34 cellular contexts compared by ENCODE assay signal in genomic region chr1:25134307-25134706, GRCh38.
A peak's percentile ranks its signal among the peaks of the same experiment; 100 is the strongest.
DNase-seq lines count a peak whose midpoint lies in the region; ATAC-seq, FAIRE-seq and TF ChIP-seq lines count a peak whose summit lies in the region.
"Had no signal": no experiment of that assay in that cellular context is flagged by ENCODE, and none has a peak within 500 bp of the region (broad histone marks: within the 10 kb centered on the region; RNA-seq: fewer than 3 reads in every experiment).

No MANE protein-coding gene starts in this region.

- H3K79me2 ChIP-seq in HepG2 (ENCODE audit: insufficient read depth, low read length) = no peaks in the 10 kb centered on the region
- no peaks in the 10 kb centered on the region for H3K79me2 ChIP-seq in K562 (ENCODE audit: control insufficient read depth, insufficient read depth, low read length)

- H3K4me1 ChIP-seq in HepG2 (ENCODE audit: insufficient read depth, low read length) = peaks cover 14% of the 10 kb centered on the region; the same call in 1 of the 2 replicates
- H3K4me1 ChIP-seq in right lobe of liver = no peaks in the 10 kb centered on the region
- no peaks in the 10 kb centered on the region for H3K4me1 ChIP-seq in K562 (replicated peaks in 1 of 2; ENCODE audit: control insufficient read depth in 2 of 2, insufficient read depth in 2 of 2, low read length in 2 of 2)
- H3K4me1 ChIP-seq: A549, Caco-2 had no signal

- DNase-seq in activated CD8-positive, alpha-beta memory T cell treated with anti-CD3 and anti-CD28 coated beads, Interleukin-2, amount 10 ng/mL, durations not matched to agents 7 days and 5 days = peak; percentile 9
- no peak for DNase-seq in activated CD8-positive, alpha-beta memory T cell treated with anti-CD3 and anti-CD28 coated beads, Interleukin-2, amount 50 U/mL, for 4 hours
- DNase-seq in HepG2 (ENCODE audit: low spot score) = no peak
- DNase-seq in right lobe of liver = no peak
- no peak for DNase-seq in K562 (ENCODE audit: extremely low read depth in 1 of 4, low spot score in 3 of 4)
- DNase-seq in HK-2 (ENCODE audit: unreplicated experiment) = no peak
- DNase-seq: 8988T; ACHN; AML-193; Caco-2; Calu3; CD4-positive, alpha-beta memory T cell; CD4-positive, alpha-beta T cell; CD4-positive, CD25-positive, alpha-beta regulatory T cell; CD8-positive, alpha-beta memory T cell; COR-L47; DMS 273 treated with DMSO at 0.1 percent for 48 hours; DMS153; DMS53; DMS79; DMS79 treated with DMSO at 0.1 percent for 48 hours; DND-41; EL had no signal

- TF ChIP-seq POLR2A in HepG2 (IDR thresholded peaks at IDR 0.05; ENCODE audit: insufficient read depth in 1 of 2, low read depth in 2 of 2, low read length in 2 of 2) (no peak), right lobe of liver (IDR thresholded peaks at IDR 0.05) (no peak), K562 (conservative IDR thresholded peaks at IDR 0.05) (no peak)

- POLR2A ChIA-PET in HepG2 (lab: Yijun Ruan, JAX) (no interaction called here), K562 (lab: Yijun Ruan, JAX) (no interaction called here)

- H2AFZ ChIP-seq in HepG2 (ENCODE audit: low read length) (no peak overlapping the region), K562 (ENCODE audit: low read depth, low read length) (no peak overlapping the region)

- no peak overlapping the region for H3K27ac ChIP-seq in HepG2 (ENCODE audit: extremely low read length, insufficient read depth, low read length)
- H3K27ac ChIP-seq in right lobe of liver = no peak overlapping the region
- H3K27ac ChIP-seq in K562 (ENCODE audit: extremely low read depth, low read depth, low read length) = no peak overlapping the region
- H3K27ac ChIP-seq: 22Rv1; A549; BLaER1; BLaER1 treated with 17β-estradiol and CSF1 and Interleukin-3, amounts not matched to agents 10 nM and 100 nM; C4-2B had no signal

- H3K4me2 ChIP-seq in HepG2 (ENCODE audit: low read depth, low read length) = no peak overlapping the region
- no peak overlapping the region for H3K4me2 ChIP-seq in K562 (ENCODE audit: insufficient read depth, low read length)
- H3K4me2 ChIP-seq: A549, BLaER1 had no signal

- no peak for TF ChIP-seq CTCF in HepG2 (CRISPR knock-in tag; IDR thresholded peaks at IDR 0.05)
- TF ChIP-seq CTCF in right lobe of liver (IDR thresholded peaks at IDR 0.05) = no peak
- TF ChIP-seq CTCF in K562 (IDR thresholded peaks at IDR 0.05 in 2 of 3, conservative IDR thresholded peaks at IDR 0.05 in 1 of 3; ENCODE audit: insufficient read depth in 2 of 3, low read depth in 1 of 3, low read length in 3 of 3) = no peak

- BruUV-seq in HepG2 (replicated peaks; lab: Mats Ljungman, UMichigan) (no TSS peak), K562 (replicated peaks; lab: Mats Ljungman, UMichigan) (no TSS peak)

- no peaks in the 10 kb centered on the region for H3K36me3 Mint-ChIP-seq in activated CD8-positive, alpha-beta memory T cell treated with anti-CD3 and anti-CD28 coated beads, Interleukin-2, amount 10 ng/mL, durations not matched to agents 7 days and 5 days
- H3K36me3 Mint-ChIP-seq: CD14-positive monocyte; CD4-positive, alpha-beta memory T cell; CD8-positive, alpha-beta T cell had no signal

- WGBS in HepG2 (ENCODE audit: low lambda C conversion rate) = 72% methylated on average over 4 of the region's 4 CpGs
- WGBS in right lobe of liver (ENCODE audit: insufficient coverage, low coverage, low lambda C conversion rate, missing lambda C conversion rate) = 75% methylated on average over 4 of the region's 4 CpGs
- 23% methylated on average over 4 of the region's 4 CpGs for WGBS in K562 (ENCODE audit: insufficient coverage, low coverage, missing lambda C conversion rate)

- H3K9ac ChIP-seq in HepG2 (ENCODE audit: insufficient read depth, low read depth, low read length) (no peak overlapping the region), K562 (ENCODE audit: insufficient read depth in 1 of 2, low read depth in 2 of 2, low read length in 2 of 2) (no peak overlapping the region)
- H3K9ac ChIP-seq: BLaER1; BLaER1 treated with 17β-estradiol and CSF1 and Interleukin-3, amounts not matched to agents 10 nM and 100 nM had no signal

- H3K9me3 Mint-ChIP-seq in activated CD8-positive, alpha-beta memory T cell treated with anti-CD3 and anti-CD28 coated beads, Interleukin-2, amount 10 ng/mL, durations not matched to agents 7 days and 5 days (ENCODE audit: low read depth) = no peaks in the 10 kb centered on the region
- H3K9me3 Mint-ChIP-seq: CD4-positive, alpha-beta memory T cell; CD4-positive, alpha-beta T cell; CD8-positive, alpha-beta memory T cell; CD8-positive, alpha-beta T cell had no signal

- H3K36me3 ChIP-seq in HepG2 (replicated peaks in 1 of 2; ENCODE audit: control insufficient read depth in 1 of 2, insufficient read depth in 2 of 2, low read length in 2 of 2) (no peaks in the 10 kb centered on the region; a peak in 1 of 5 replicates), right lobe of liver (no peaks in the 10 kb centered on the region), K562 (ENCODE audit: control insufficient read depth, insufficient read depth, low read length) (no peaks in the 10 kb centered on the region)
- H3K36me3 ChIP-seq: BE2C; BLaER1; BLaER1 treated with 17β-estradiol and CSF1 and Interleukin-3, amounts not matched to agents 10 nM and 100 nM had no signal

- H3K4me3 Mint-ChIP-seq in activated CD8-positive, alpha-beta memory T cell treated with anti-CD3 and anti-CD28 coated beads, Interleukin-2, amount 10 ng/mL, durations not matched to agents 7 days and 5 days = no peak overlapping the region
- H3K4me3 Mint-ChIP-seq: B cell; CD14-positive monocyte; CD4-positive, alpha-beta memory T cell; CD4-positive, alpha-beta T cell; CD4-positive, CD25-positive, alpha-beta regulatory T cell; CD8-positive, alpha-beta memory T cell; CD8-positive, alpha-beta T cell had no signal

- CTCF ChIA-PET in activated CD8-positive, alpha-beta memory T cell treated with anti-CD3 and anti-CD28 coated beads, Interleukin-2, amount 10 ng/mL, durations not matched to agents 7 days and 5 days (lab: Charles Lee) = interaction anchor here (1.1 kb wide), 1 partner anchor 97 kb away, joined by 3 read pairs; no protein-coding TSS in a partner anchor
- CTCF ChIA-PET in HepG2 (lab: Yijun Ruan, JAX; ENCODE audit: low intra/inter-chr PET ratio, low total read pairs) (no interaction called here), K562 (lab: Yijun Ruan, JAX; ENCODE audit: low intra/inter-chr PET ratio) (no interaction called here)

- TF ChIP-seq RAD21 in HepG2 (CRISPR knock-in tag; IDR thresholded peaks at IDR 0.05) (no peak), K562 (CRISPR knock-in tag; conservative IDR thresholded peaks at IDR 0.05 in 1 of 2, IDR thresholded peaks at IDR 0.05 in 1 of 2) (no peak)

- no peaks in the 10 kb centered on the region for H3K4me1 Mint-ChIP-seq in activated CD8-positive, alpha-beta memory T cell treated with anti-CD3 and anti-CD28 coated beads, Interleukin-2, amount 10 ng/mL, durations not matched to agents 7 days and 5 days
- H3K4me1 Mint-ChIP-seq: CD4-positive, alpha-beta memory T cell; CD4-positive, CD25-positive, alpha-beta regulatory T cell; CD8-positive, alpha-beta memory T cell had no signal

- TF ChIP-seq EP300 in HepG2 (IDR thresholded peaks at IDR 0.05; ENCODE audit: low read depth in 2 of 2, low read length in 2 of 2) (no peak), HepG2 (CRISPR knock-in tag; IDR thresholded peaks at IDR 0.05; ENCODE audit: borderline replicate concordance) (no peak), K562 (IDR thresholded peaks at IDR 0.05; ENCODE audit: low read length) (no peak)

- H3K27me3 ChIP-seq in HepG2 (ENCODE audit: control insufficient read depth in 1 of 2, insufficient read depth in 2 of 2, low read length in 2 of 2) = 0 out of 5 replicates have a peak, but pooled peaks cover 0 to 1% of the 10 kb centered on the region in 2 experiments
- no peaks in the 10 kb centered on the region for H3K27me3 ChIP-seq in right lobe of liver
- peaks cover 41 to 52% of the 10 kb centered on the region in 2 experiments for H3K27me3 ChIP-seq in K562 (ENCODE audit: control insufficient read depth in 2 of 2, insufficient read depth in 2 of 2, low read length in 2 of 2)
- H3K27me3 ChIP-seq: BE2C; BLaER1; BLaER1 treated with 17β-estradiol and CSF1 and Interleukin-3, amounts not matched to agents 10 nM and 100 nM had no signal

- ATAC-seq in activated CD8-positive, alpha-beta memory T cell treated with anti-CD3 and anti-CD28 coated beads, Interleukin-2, amount 10 ng/mL, durations not matched to agents 7 days and 5 days = no peak
- no peak for ATAC-seq in HepG2
- no peak for ATAC-seq in right lobe of liver
- no peak for ATAC-seq in K562
- ATAC-seq: A549; CD8-positive, alpha-beta T cell had no signal

- H4K20me1 ChIP-seq in HepG2 (ENCODE audit: insufficient read depth, low read length) (no peaks in the 10 kb centered on the region), K562 (replicated peaks; ENCODE audit: control insufficient read depth, insufficient read depth, low read length) (0 out of 2 replicates have a peak, but pooled peaks cover 6% of the 10 kb centered on the region)
- H4K20me1 ChIP-seq: BLaER1; BLaER1 treated with 17β-estradiol and CSF1 and Interleukin-3, amounts not matched to agents 10 nM and 100 nM had no signal

- in situ Hi-C loops in HepG2 (cut with HindIII; ENCODE audit: extremely low pct_ligation_motif_present, low pct_unique_long_range_greater_than_20kb) = no loop called here
- in situ Hi-C loops in K562 (cut with MboI) = no loop called here

- H3K27me3 Mint-ChIP-seq in activated CD8-positive, alpha-beta memory T cell treated with anti-CD3 and anti-CD28 coated beads, Interleukin-2, amount 10 ng/mL, durations not matched to agents 7 days and 5 days = peaks cover 54% of the 10 kb centered on the region

- H3K9me3 ChIP-seq in HepG2 (ENCODE audit: low read length) (no peaks in the 10 kb centered on the region), right lobe of liver (no peaks in the 10 kb centered on the region), K562 (replicated peaks; ENCODE audit: control insufficient read depth, insufficient read depth, low read depth, low read length) (no peaks in the 10 kb centered on the region)
- H3K9me3 ChIP-seq: A549; BE2C; BLaER1; BLaER1 treated with 17β-estradiol and CSF1 and Interleukin-3, amounts not matched to agents 10 nM and 100 nM; Caco-2 had no signal

- H3K4me3 ChIP-seq in HepG2 (replicated peaks in 1 of 3; ENCODE audit: insufficient read depth in 1 of 3, low read depth in 2 of 3, low read length in 3 of 3) = no peak overlapping the region
- no peak overlapping the region for H3K4me3 ChIP-seq in right lobe of liver
- no peak overlapping the region for H3K4me3 ChIP-seq in K562
- H3K4me3 ChIP-seq: A549; BLaER1; BLaER1 treated with 17β-estradiol and CSF1 and Interleukin-3, amounts not matched to agents 10 nM and 100 nM had no signal

- H3K9me1 ChIP-seq in K562 (ENCODE audit: control insufficient read depth, insufficient read depth, low read length) = no peaks in the 10 kb centered on the region

- intact Hi-C loops in HepG2 (cut with micrococcal nuclease; ENCODE audit: unreplicated experiment) (no loop called here), right lobe of liver (cut with DNase I) (no loop called here), K562 (cut with micrococcal nuclease) (no loop called here)

- H3K27ac Mint-ChIP-seq in activated CD8-positive, alpha-beta memory T cell treated with anti-CD3 and anti-CD28 coated beads, Interleukin-2, amount 10 ng/mL, durations not matched to agents 7 days and 5 days = no peak overlapping the region
- H3K27ac Mint-ChIP-seq: B cell; CD14-positive monocyte; CD4-positive, alpha-beta memory T cell; CD4-positive, alpha-beta T cell; CD4-positive, CD25-positive, alpha-beta regulatory T cell; CD8-positive, alpha-beta memory T cell; CD8-positive, alpha-beta T cell had no signal

- FAIRE-seq in HepG2 (lab: Jason Lieb, UNC) (no peak), K562 (lab: Jason Lieb, UNC) (no peak)
- FAIRE-seq: A204.1, A549, D721Med had no signal
